27 cellular contexts compared by ENCODE assay signal in the genomic region with DNA sequence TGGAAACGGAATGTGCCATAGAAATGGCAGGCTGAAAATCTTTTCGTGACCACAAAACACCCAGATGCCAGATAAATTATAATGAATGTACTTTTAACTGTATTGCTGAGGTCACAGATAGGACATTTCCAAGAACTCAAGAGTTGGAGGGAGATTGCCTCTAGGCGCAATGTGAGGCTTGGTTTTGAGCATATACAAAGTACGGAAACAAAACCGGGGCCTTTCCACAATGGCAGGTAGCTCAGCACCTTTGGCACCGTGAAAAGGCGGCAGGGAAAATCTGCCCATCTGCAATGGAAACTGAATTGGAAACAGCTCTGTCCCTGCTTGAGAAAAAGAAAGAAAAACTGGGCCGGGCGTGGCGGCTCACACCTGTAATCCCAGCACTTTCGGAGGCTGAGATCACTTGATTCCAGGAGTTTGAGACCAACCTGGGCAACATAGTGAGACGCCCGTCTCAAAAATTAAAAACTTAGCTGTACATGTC. TPM values are rescaled to one million over a fixed set of nuclear protein-coding genes. Genes with fewer than 3 reads are reported as not detected.
DNase-seq lines count a peak whose midpoint lies in the region; ATAC-seq and TF ChIP-seq lines count a peak whose summit lies in the region.
"Had no signal": no experiment of that assay in that cellular context is flagged by ENCODE, and none has a peak within 500 bp of the region (broad histone marks: within the 10 kb centered on the region; RNA-seq: fewer than 3 reads in every experiment).

No MANE protein-coding gene starts in this region.

- H3K9me3 Mint-ChIP-seq in WTC11 (no peaks in the 10 kb centered on the region), H9 (no peaks in the 10 kb centered on the region; a peak in 1 of 5 replicates)
- H3K9me3 Mint-ChIP-seq: activated CD4-positive, alpha-beta T cell treated with anti-CD3 and anti-CD28 coated beads, Interleukin-2, amount 10 ng/mL, durations not matched to agents 7 days and 5 days; CD4-positive, alpha-beta T cell had no signal

- H2BK20ac ChIP-seq in H9 (ENCODE audit: low read depth, low read length, poor library complexity, severe bottlenecking), result no peak overlapping the region

- no peaks in the 10 kb centered on the region for H3K4me1 ChIP-seq in H9 (ENCODE audit: insufficient read depth, low read length)

- H2AFZ ChIP-seq in H9 (ENCODE audit: low read length), result no peak overlapping the region
- H2AFZ ChIP-seq: hepatocyte had no signal

- no peak overlapping the region for H4K8ac ChIP-seq in H9 (replicated peaks; ENCODE audit: insufficient read length, low read depth, low read length)

- no peak overlapping the region for H2BK15ac ChIP-seq in H9 (ENCODE audit: low read depth, low read length)

- no peak overlapping the region for H3K9ac ChIP-seq in H9 (ENCODE audit: extremely low read depth, insufficient read length, low read length)

- no peaks in the 10 kb centered on the region for H3K79me1 ChIP-seq in H9 (ENCODE audit: insufficient read depth, low read depth, low read length, poor library complexity, severe bottlenecking)

- H4K91ac ChIP-seq in H9 (ENCODE audit: insufficient read length, low read depth, low read length), result no peak overlapping the region

- no peak overlapping the region for H3K23ac ChIP-seq in H9 (ENCODE audit: insufficient read length, low read depth, low read length)

- no peak overlapping the region for H3K56ac ChIP-seq in H9 (ENCODE audit: insufficient read length, low read depth, low read length)

- H3K14ac ChIP-seq in H9 (ENCODE audit: insufficient read depth, low read length), result no peak overlapping the region

- H3K36me3 Mint-ChIP-seq in WTC11, result no peaks in the 10 kb centered on the region
- peaks cover 0 to 8% (median 0%) of the 10 kb centered on the region in 3 experiments; a peak in 3 of 7 replicates for H3K36me3 Mint-ChIP-seq in H9 (ENCODE audit: insufficient read depth in 1 of 3, low read depth in 3 of 3)

- ATAC-seq in WTC11 (no peak), GM19035 (IDR thresholded peaks at IDR 0.05; ENCODE audit: unreplicated experiment) (no peak)
- ATAC-seq: Right ventricle myocardium inferior had no signal

- H4K5ac ChIP-seq in H9 (ENCODE audit: insufficient read length, low read depth, low read length), result no peak overlapping the region

- no peak overlapping the region for H2BK5ac ChIP-seq in H9 (ENCODE audit: insufficient read length, low read length)

- no peak overlapping the region for H3K4ac ChIP-seq in H9 (ENCODE audit: low read depth, low read length)

- no peak overlapping the region for H2BK12ac ChIP-seq in H9 (ENCODE audit: insufficient read length, low read depth, low read length)

- CTCF ChIA-PET in WTC11 (lab: Charles Lee), result interaction anchor here (2.4 to 6.9 kb wide), 5 partner anchors 14 to 207 kb away, joined by 9 to 134 read pairs (median 27); a partner anchor contains a TSS

- TF ChIP-seq POLR2A in lower leg skin (IDR thresholded peaks at IDR 0.05), result no peak

- H3K4me1 Mint-ChIP-seq in WTC11, result peaks cover 33% of the 10 kb centered on the region
- H3K4me1 Mint-ChIP-seq in H9, result peaks cover 31 to 35% of the 10 kb centered on the region in 2 experiments

- H3K9me3 ChIP-seq in KOPT-K1 (ENCODE audit: insufficient read depth, low read length, poor library complexity, severe bottlenecking) (no peaks in the 10 kb centered on the region), H9 (ENCODE audit: control insufficient read depth, low read depth, low read length) (no peaks in the 10 kb centered on the region)
- H3K9me3 ChIP-seq: adrenal gland, right atrium auricular region, testis had no signal

- no peak overlapping the region for H3K4me2 ChIP-seq in H9 (ENCODE audit: insufficient read depth, insufficient read length, low read length)
- H3K4me2 ChIP-seq: hepatocyte had no signal

- no peak overlapping the region for H3T11ph ChIP-seq in H9 (ENCODE audit: low read length)

- H3K4me3 ChIP-seq in lower leg skin (ENCODE audit: low read depth, poor library complexity, severe bottlenecking), result no peak overlapping the region
- H3K4me3 ChIP-seq: adrenal gland, cardiac muscle cell, dorsolateral prefrontal cortex, hepatocyte, right atrium auricular region, testis had no signal

- peaks cover 6% of the 10 kb centered on the region for H3K36me3 ChIP-seq in KOPT-K1 (ENCODE audit: insufficient read depth, low read length)
- H3K36me3 ChIP-seq: adrenal gland, cardiac muscle cell, right atrium auricular region had no signal

- H3K27ac ChIP-seq in KOPT-K1 (ENCODE audit: low read depth, low read length, poor library complexity, severe bottlenecking), result peak overlapping the region; percentile 23
- no peak overlapping the region for H3K27ac ChIP-seq in H9 (ENCODE audit: insufficient read length, low read depth, low read length)
- H3K27ac ChIP-seq: adrenal gland, cardiac muscle cell, dorsolateral prefrontal cortex, foreskin keratinocyte, hepatocyte, right atrium auricular region, testis had no signal

- H3K27me3 Mint-ChIP-seq in WTC11 (ENCODE audit: low read depth), result no peaks in the 10 kb centered on the region
- H3K27me3 Mint-ChIP-seq in H9 (ENCODE audit: low read depth), result no peaks in the 10 kb centered on the region; the same call in 1 of the 2 replicates
- H3K27me3 Mint-ChIP-seq: activated CD4-positive, alpha-beta T cell treated with anti-CD3 and anti-CD28 coated beads, Interleukin-2, amount 10 ng/mL, durations not matched to agents 7 days and 5 days; CD4-positive, alpha-beta T cell had no signal

- H4K20me1 ChIP-seq in H9 (ENCODE audit: control insufficient read depth, insufficient read depth, insufficient read length), result no peaks in the 10 kb centered on the region

- H3K23me2 ChIP-seq in H9 (ENCODE audit: insufficient read length, low read depth, low read length, poor library complexity, severe bottlenecking), result no peaks in the 10 kb centered on the region

- no peaks in the 10 kb centered on the region for H3K79me2 ChIP-seq in H9 (ENCODE audit: insufficient read depth, low read length)
- H3K79me2 ChIP-seq: hepatocyte had no signal

- no peaks in the 10 kb centered on the region for H3K27me3 ChIP-seq in H9 (ENCODE audit: insufficient read depth, low read length)
- H3K27me3 ChIP-seq: adrenal gland, cardiac muscle cell, dorsolateral prefrontal cortex, hepatocyte, right atrium auricular region, testis had no signal

- H3K18ac ChIP-seq in H9 (ENCODE audit: insufficient read length, low read depth, low read length), result no peak overlapping the region

- no peak overlapping the region for H2AK5ac ChIP-seq in H9 (ENCODE audit: insufficient read length, low read length)

- DNase-seq in A172 (ENCODE audit: low spot score), result peak; percentile 27
- no peak for DNase-seq in WTC11 (ENCODE audit: low spot score)
- DNase-seq in posterior vena cava (ENCODE audit: low spot score), result peak; percentile 32
- DNase-seq in H9, result no peak
- no peak for DNase-seq in lower leg skin (ENCODE audit: low spot score in 2 of 2)
- DNase-seq: activated CD4-positive, alpha-beta T cell treated with anti-CD3 and anti-CD28 coated beads, Interleukin-2, amount 10 ng/mL, durations not matched to agents 7 days and 5 days; activated CD8-positive, alpha-beta memory T cell treated with anti-CD3 and anti-CD28 coated beads, Interleukin-2, amount 50 U/mL, for 48 hours; CD4-positive, alpha-beta T cell; DMS79; dorsolateral prefrontal cortex; KBM-7; NCI-H187; NCI-H2227 treated with DMSO at 0.1 percent for 48 hours; nucleus accumbens; stimulated activated CD4-positive, alpha-beta T cell treated with anti-CD3 and anti-CD28 coated beads, Interleukin-15, amount 100 ng/mL, for 24 hours; SW 1271; testis had no signal

- POLR2A ChIA-PET in WTC11 (lab: Charles Lee), result interaction anchor here (0.7 kb wide), 1 partner anchor 15 kb away, joined by 3 read pairs; a partner anchor contains a TSS

- TF ChIP-seq CTCF in WTC11 (IDR thresholded peaks at IDR 0.05) (no peak), H9 (conservative IDR thresholded peaks at IDR 0.05) (no peak), lower leg skin (IDR thresholded peaks at IDR 0.05) (no peak)

- H3K4me3 Mint-ChIP-seq in WTC11 (no peak overlapping the region), H9 (no peak overlapping the region; a peak in 1 of 5 replicates)
- H3K4me3 Mint-ChIP-seq: activated CD4-positive, alpha-beta T cell treated with anti-CD3 and anti-CD28 coated beads, Interleukin-2, amount 10 ng/mL, durations not matched to agents 7 days and 5 days; CD4-positive, alpha-beta T cell had no signal

- intact Hi-C loops in posterior vena cava (cut with DNase I) (loop anchor here (10.0 kb wide), 2 partner anchors 187 to 237 kb away; no protein-coding TSS in a partner anchor), lower leg skin (cut with DNase I; ENCODE audit: low total_unique reads) (no loop called here)

- WGBS in H9 (ENCODE audit: extremely low coverage, insufficient read length, low lambda C conversion rate), result no CpG with 5 or more reads among the region's 13 CpGs
- 47 to 48% methylated on average over 13 of the region's 13 CpGs for WGBS in lower leg skin, 2 donors

- H3K27ac Mint-ChIP-seq in WTC11, result peak overlapping the region; percentile 38; the same call in 1 of the 2 replicates
- H3K27ac Mint-ChIP-seq in H9, result peak overlapping the region in 1 of 3 experiments; percentile 21; a peak in 1 of 7 replicates
- H3K27ac Mint-ChIP-seq: activated CD4-positive, alpha-beta T cell treated with anti-CD3 and anti-CD28 coated beads, Interleukin-2, amount 10 ng/mL, durations not matched to agents 7 days and 5 days; CD4-positive, alpha-beta T cell had no signal

- H2BK120ac ChIP-seq in H9 (ENCODE audit: low read depth, low read length, poor library complexity, severe bottlenecking), result no peak overlapping the region

RNA-seq across cellular contexts. Expression of a gene that starts 10.5 kb away (rescaled TPM):
- 0.05 TPM in 1 of 2 replicates, not detected in the other for total RNA-seq in A172 (2014; rRNA removed; shearing (Covaris generic))
- total RNA-seq in WTC11 (2021) (0.09 to 0.21 TPM (median 0.14 TPM) in 3 replicates), posterior vena cava (not detected), H9 (2021) (0.24 and 0.26 TPM in 2 replicates), lower leg skin (not detected)
- total RNA-seq: liver, right atrium auricular region, Right ventricle myocardium inferior had no signal

RNA-seq across cellular contexts. Expression of a gene that starts 15.1 kb away (rescaled TPM):
- not detected in 2 replicates for total RNA-seq in A172 (2014; rRNA removed; shearing (Covaris generic))
- 1.3 to 1.9 TPM (median 1.5 TPM) in 3 replicates for total RNA-seq in WTC11 (2021)
- total RNA-seq in posterior vena cava, result 1 to 10 TPM; 1.2 to 1.4 TPM
- 0.46 and 0.55 TPM in 2 replicates for total RNA-seq in H9 (2021)
- 10 to 100 TPM in 1 of 4 donors, 1 to 10 TPM in 3; 2.1 to 10.2 (median 3.7) TPM for total RNA-seq in lower leg skin
- total RNA-seq: H1 had no signal

RNA-seq across cellular contexts. Expression of a gene that starts 22.6 kb away (rescaled TPM):
- total RNA-seq in A172 (2014; rRNA removed; shearing (Covaris generic)), result 64.0 and 65.7 TPM in 2 replicates
- 29.3 to 38.0 TPM (median 29.7 TPM) in 3 replicates for total RNA-seq in WTC11 (2021)
- total RNA-seq in posterior vena cava, result 10 to 100 TPM; 25.5 to 36.6 TPM
- 51.5 and 57.7 TPM in 2 replicates for total RNA-seq in H9 (2021)
- total RNA-seq in lower leg skin, result 10 to 100 TPM; 17.1 to 30.8 (median 23.3) TPM

RNA-seq across cellular contexts. Expression of a gene that starts 34.6 kb away (rescaled TPM):
- 58.7 and 68.1 TPM in 2 replicates for total RNA-seq in A172 (2014; rRNA removed; shearing (Covaris generic))
- total RNA-seq in WTC11 (2021) (34.2 to 44.2 TPM (median 34.5 TPM) in 3 replicates), posterior vena cava (1 to 10 TPM; 2.0 to 2.2 TPM), H9 (2021) (57.9 and 58.7 TPM in 2 replicates), lower leg skin (1 to 10 TPM; 1.4 to 6.3 (median 5.7) TPM)

Comparison
In these comparisons a context has a peak if more than half of its experiments do, and no peak if none do; other contexts are left out.
1. DNase-seq: peak in A172 (single experiment) and posterior vena cava (single experiment); none in WTC11 (single experiment), H9 (single experiment) and lower leg skin (0 of 2).